11 cellular contexts compared by ENCODE assay signal in genomic region chr4:99763635-99764101, GRCh38. TPM values are rescaled to one million over a fixed set of nuclear protein-coding genes. Genes with fewer than 3 reads are reported as not detected.
DNase-seq lines count a peak whose midpoint lies in the region; ATAC-seq and TF ChIP-seq lines count a peak whose summit lies in the region.
"Had no signal": no experiment of that assay in that cellular context is flagged by ENCODE, and none has a peak within 500 bp of the region (broad histone marks: within the 10 kb centered on the region; RNA-seq: fewer than 3 reads in every experiment).

No MANE protein-coding gene starts in this region.

- POLR2A ChIA-PET in naive thymus-derived CD8-positive, alpha-beta T cell (lab: Charles Lee): no interaction called here

- H3K4me1 ChIP-seq in osteoblast (ENCODE audit: insufficient read depth, low read length): peaks cover 12% of the 10 kb centered on the region
- H3K4me1 ChIP-seq: HAP-1 had no signal

- H3K27ac Mint-ChIP-seq in brain: peak overlapping the region in 3 of 5 experiments; percentile 22 to 76 (median 56)
- no peak overlapping the region for H3K27ac Mint-ChIP-seq in naive thymus-derived CD8-positive, alpha-beta T cell
- H3K27ac Mint-ChIP-seq: stimulated activated memory B cell treated with anti-CD40 and anti-IgM and Interleukin-4, amounts not matched to agents 10 μg/mL and 1 μg/mL and 100 μg/mL, for 72 hours had no signal

- no peak overlapping the region for H3K27ac ChIP-seq in osteoblast (ENCODE audit: low read depth, low read length)
- H3K27ac ChIP-seq: ascending aorta had no signal

- H3K36me3 ChIP-seq in osteoblast (ENCODE audit: insufficient read depth, low read length): no peaks in the 10 kb centered on the region
- H3K36me3 ChIP-seq: ascending aorta, HAP-1 had no signal

- no peaks in the 10 kb centered on the region for H3K9me3 ChIP-seq in osteoblast (ENCODE audit: low read depth, low read length)
- H3K9me3 ChIP-seq: ascending aorta, HAP-1 had no signal

- H3K27me3 Mint-ChIP-seq in brain: no peaks in the 10 kb centered on the region
- H3K27me3 Mint-ChIP-seq in naive thymus-derived CD8-positive, alpha-beta T cell: peaks cover 2 to 34% (median 11%) of the 10 kb centered on the region in 5 donors
- H3K27me3 Mint-ChIP-seq: stimulated activated memory B cell treated with anti-CD40 and anti-IgM and Interleukin-4, amounts not matched to agents 10 μg/mL and 1 μg/mL and 100 μg/mL, for 72 hours had no signal

- TF ChIP-seq CTCF in brain (conservative IDR thresholded peaks at IDR 0.05): no peak
- no peak for TF ChIP-seq CTCF in osteoblast (IDR thresholded peaks at IDR 0.05; ENCODE audit: extremely low read depth, low read depth, low read length)

- no peak overlapping the region for H3K4me2 ChIP-seq in osteoblast (ENCODE audit: insufficient read depth, low read length)

- no peaks in the 10 kb centered on the region for H3K79me2 ChIP-seq in osteoblast (ENCODE audit: insufficient read depth, low read length)

- H2AFZ ChIP-seq in osteoblast (ENCODE audit: low read length): no peak overlapping the region

- H3K9me3 Mint-ChIP-seq in brain: peaks cover 0 to 28% (median 0%) of the 10 kb centered on the region in 5 experiments
- peaks cover 0 to 25% (median 7%) of the 10 kb centered on the region in 9 donors for H3K9me3 Mint-ChIP-seq in naive thymus-derived CD8-positive, alpha-beta T cell

- no peak overlapping the region for H3K4me3 ChIP-seq in osteoblast (ENCODE audit: insufficient read depth, low read length)
- H3K4me3 ChIP-seq: ascending aorta, HAP-1 had no signal

- H3K27me3 ChIP-seq in osteoblast (ENCODE audit: insufficient read depth, low read length): no peaks in the 10 kb centered on the region
- H3K27me3 ChIP-seq: ascending aorta had no signal

- DNase-seq in NCI-H345 (lab: John Stamatoyannopoulos, UW): peak; percentile 2
- DNase-seq in NCI-H345 treated with DMSO at 0.1 percent for 48 hours (lab: John Stamatoyannopoulos, UW; ENCODE audit: unreplicated experiment): no peak
- peak; percentile 94 for DNase-seq in HT1080 (ENCODE audit: low read depth)
- peak; percentile 91 for DNase-seq in osteoblast (ENCODE audit: insufficient read length, low spot score, missing footprints)
- no peak for DNase-seq in naive thymus-derived CD8-positive, alpha-beta T cell
- DNase-seq in NCI-H146 (lab: John Stamatoyannopoulos, UW): no peak

- ATAC-seq in GM21381 (IDR thresholded peaks at IDR 0.05; ENCODE audit: unreplicated experiment): no peak
- ATAC-seq in naive thymus-derived CD8-positive, alpha-beta T cell: no peak
- ATAC-seq: stimulated activated memory B cell treated with anti-CD40 and anti-IgM and Interleukin-4, amounts not matched to agents 10 μg/mL and 1 μg/mL and 100 μg/mL, for 72 hours had no signal

- peaks cover 17% of the 10 kb centered on the region for H3K4me1 Mint-ChIP-seq in brain
- H3K4me1 Mint-ChIP-seq in naive thymus-derived CD8-positive, alpha-beta T cell: no peaks in the 10 kb centered on the region
- H3K4me1 Mint-ChIP-seq: stimulated activated memory B cell treated with anti-CD40 and anti-IgM and Interleukin-4, amounts not matched to agents 10 μg/mL and 1 μg/mL and 100 μg/mL, for 72 hours had no signal

- H4K20me1 ChIP-seq in osteoblast (ENCODE audit: insufficient read depth, low read length): no peaks in the 10 kb centered on the region

- no peaks in the 10 kb centered on the region for H3K36me3 Mint-ChIP-seq in brain
- peaks cover 0 to 5% (median 0%) of the 10 kb centered on the region in 3 donors for H3K36me3 Mint-ChIP-seq in naive thymus-derived CD8-positive, alpha-beta T cell
- H3K36me3 Mint-ChIP-seq: stimulated activated memory B cell treated with anti-CD40 and anti-IgM and Interleukin-4, amounts not matched to agents 10 μg/mL and 1 μg/mL and 100 μg/mL, for 72 hours had no signal

- H3K4me3 Mint-ChIP-seq in brain: no peak overlapping the region
- no peak overlapping the region for H3K4me3 Mint-ChIP-seq in naive thymus-derived CD8-positive, alpha-beta T cell
- H3K4me3 Mint-ChIP-seq: stimulated activated memory B cell treated with anti-CD40 and anti-IgM and Interleukin-4, amounts not matched to agents 10 μg/mL and 1 μg/mL and 100 μg/mL, for 72 hours had no signal

RNA-seq across cellular contexts. Expression of gene DAPP1, which starts 53.0 kb away (rescaled TPM):
- 0.20 TPM in 1 of 2 replicates, not detected in the other for total RNA-seq in HT1080 (2014; rRNA removed; shearing (Covaris generic))
- not detected in 2 replicates for polyA plus RNA-seq in HT1080 (2015; cell fraction: cytosol; rRNA removed)
- not detected in 2 replicates for polyA plus RNA-seq in HT1080 (2015; cell fraction: nucleus; rRNA removed)
- not detected for polyA plus RNA-seq in brain (ENCODE audit: insufficient read depth, low read depth, low replicate concordance)
- total RNA-seq in osteoblast: not detected in 2 replicates
- 10 to 100 TPM; 11.2 to 12.1 TPM for total RNA-seq in naive thymus-derived CD8-positive, alpha-beta T cell
- 10 to 100 TPM in 2 of 3 donors, 1 to 10 TPM in 1; 8.6 to 17.0 (median 12.2) TPM for polyA plus RNA-seq in naive thymus-derived CD8-positive, alpha-beta T cell
- total RNA-seq: ascending aorta had no signal

Comparison
In these comparisons a context has a peak if more than half of its experiments do, and no peak if none do; other contexts are left out.
1. DNase-seq: peak in NCI-H345 (single experiment), HT1080 (single experiment) and osteoblast (single experiment); none in NCI-H345 treated with DMSO at 0.1 percent for 48 hours (single experiment), naive thymus-derived CD8-positive, alpha-beta T cell (0 of 10) and NCI-H146 (single experiment).
2. H3K27ac Mint-ChIP-seq: peak in brain (3 of 5); none in naive thymus-derived CD8-positive, alpha-beta T cell (0 of 10).
3. RNA of gene DAPP1, which starts 53.0 kb away (total RNA-seq): 11.2 to 12.1 TPM in naive thymus-derived CD8-positive, alpha-beta T cell; 0.20 TPM in HT1080 and not detected in osteoblast; every median in the first group is over 10 times any median in the second.